In the genomic region with DNA sequence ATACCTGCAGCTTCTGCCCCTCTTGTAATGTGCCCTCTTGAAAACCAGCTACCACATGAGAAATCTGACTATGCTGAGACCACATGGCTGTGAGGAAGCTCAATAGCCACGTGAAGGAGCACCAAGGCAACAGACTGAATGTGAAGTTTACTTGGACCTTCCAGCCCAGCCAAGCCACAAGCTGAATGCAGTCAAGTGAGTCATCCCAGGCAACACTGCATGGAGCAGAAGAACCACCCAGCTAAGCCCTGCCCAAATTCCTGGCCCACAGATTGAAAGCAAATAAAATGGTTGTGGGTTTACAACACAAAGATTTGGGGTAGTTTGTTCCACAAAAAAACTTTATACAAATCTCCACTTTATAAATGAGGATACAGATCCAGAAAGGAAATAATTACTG, we compare ENCODE assay signal across 18 cellular contexts.
"Had no signal": no experiment of that assay in that cellular context is flagged by ENCODE, and none has a peak within 500 bp of the region (broad histone marks: within the 10 kb centered on the region; RNA-seq: fewer than 3 reads in every experiment).

No MANE protein-coding gene starts in this region.

- DNase-seq: activated CD4-positive, alpha-beta T cell treated with anti-CD3 and anti-CD28 coated beads, Interleukin-2, amount 10 ng/mL, durations not matched to agents 24 days and 14 days; activated CD4-positive, CD25-positive, alpha-beta regulatory T cell; activated CD8-positive, alpha-beta T cell treated with anti-CD3 and anti-CD28 coated beads for 36 hours; activated naive CD4-positive, alpha-beta T cell treated with Interleukin-2 at 50 U/mL for 16 hours; activated naive CD8-positive, alpha-beta T cell treated with anti-CD3 and anti-CD28 coated beads, Interleukin-2, amount 10 ng/mL, durations not matched to agents 7 days and 5 days; activated T-cell treated with anti-CD3 and anti-CD28 coated beads, Interleukin-2, amount 50 U/mL, for 1 hour; central memory CD4-positive, alpha-beta T cell; dorsolateral prefrontal cortex; foreskin fibroblast; left ventricle myocardium superior; stimulated activated CD4-positive, alpha-beta T cell treated with anti-CD3 and anti-CD28 coated beads, Interleukin-2, amount 100 ng/mL, for 24 hours; stimulated activated naive CD8-positive, alpha-beta T cell treated with anti-CD3 and anti-CD28 coated beads, Interleukin-15, Interleukin-2, amounts not matched to agents 100 U/mL and 50 U/mL, for 24 hours; substantia nigra; tibial artery had no signal

- H3K36me3 ChIP-seq: prostate gland, right atrium auricular region, tibial artery had no signal

- H3K27me3 Mint-ChIP-seq: activated CD4-positive, alpha-beta T cell treated with anti-CD3 and anti-CD28 coated beads, Interleukin-2, amount 10 ng/mL, durations not matched to agents 24 days and 14 days; activated CD8-positive, alpha-beta T cell treated with anti-CD3 and anti-CD28 coated beads for 36 hours had no signal

- H3K36me3 Mint-ChIP-seq: activated naive CD8-positive, alpha-beta T cell treated with anti-CD3 and anti-CD28 coated beads, Interleukin-2, amount 10 ng/mL, durations not matched to agents 7 days and 5 days had no signal

- ATAC-seq: activated CD8-positive, alpha-beta T cell treated with anti-CD3 and anti-CD28 coated beads for 36 hours; activated T-helper 17 cell treated with anti-CD3 and anti-CD28 coated beads, Interleukin-2, amount 50 U/mL, for 72 hours; left ventricle myocardium superior; stimulated activated naive CD8-positive, alpha-beta T cell treated with anti-CD3 and anti-CD28 coated beads, Interleukin-15, Interleukin-2, amounts not matched to agents 100 U/mL and 50 U/mL, for 24 hours had no signal

- H3K27ac Mint-ChIP-seq: activated CD4-positive, alpha-beta T cell treated with anti-CD3 and anti-CD28 coated beads, Interleukin-2, amount 10 ng/mL, durations not matched to agents 24 days and 14 days; activated CD8-positive, alpha-beta T cell treated with anti-CD3 and anti-CD28 coated beads for 36 hours; activated naive CD8-positive, alpha-beta T cell treated with anti-CD3 and anti-CD28 coated beads, Interleukin-2, amount 10 ng/mL, durations not matched to agents 7 days and 5 days; activated T-helper 17 cell treated with anti-CD3 and anti-CD28 coated beads, Interleukin-2, amount 50 U/mL, for 72 hours had no signal

- H3K4me3 Mint-ChIP-seq: activated CD4-positive, alpha-beta T cell treated with anti-CD3 and anti-CD28 coated beads, Interleukin-2, amount 10 ng/mL, durations not matched to agents 24 days and 14 days; activated CD8-positive, alpha-beta T cell treated with anti-CD3 and anti-CD28 coated beads for 36 hours; activated naive CD8-positive, alpha-beta T cell treated with anti-CD3 and anti-CD28 coated beads, Interleukin-2, amount 10 ng/mL, durations not matched to agents 7 days and 5 days; activated T-helper 17 cell treated with anti-CD3 and anti-CD28 coated beads, Interleukin-2, amount 50 U/mL, for 72 hours; brain had no signal

- H3K27ac ChIP-seq: dorsolateral prefrontal cortex, prostate gland, right atrium auricular region, tibial artery had no signal

- H3K27me3 ChIP-seq: right atrium auricular region had no signal

- H3K9me3 ChIP-seq: prostate gland had no signal

- H3K4me3 ChIP-seq: dorsolateral prefrontal cortex, prostate gland, right atrium auricular region, tibial artery had no signal

- H3K4me1 ChIP-seq: prostate gland had no signal

- H3K4me1 Mint-ChIP-seq: activated CD4-positive, alpha-beta T cell treated with anti-CD3 and anti-CD28 coated beads, Interleukin-2, amount 10 ng/mL, durations not matched to agents 24 days and 14 days; activated naive CD8-positive, alpha-beta T cell treated with anti-CD3 and anti-CD28 coated beads, Interleukin-2, amount 10 ng/mL, durations not matched to agents 7 days and 5 days; activated T-helper 17 cell treated with anti-CD3 and anti-CD28 coated beads, Interleukin-2, amount 50 U/mL, for 72 hours had no signal

- H3K9me3 Mint-ChIP-seq: activated naive CD8-positive, alpha-beta T cell treated with anti-CD3 and anti-CD28 coated beads, Interleukin-2, amount 10 ng/mL, durations not matched to agents 7 days and 5 days had no signal
